ENCODE assay signal across 1 cellular context in genomic region chr13:44577236-44578063, GRCh38.
TF ChIP-seq lines count a peak whose summit lies in the region.

No MANE protein-coding gene starts in this region.

TF ChIP-seq in HepG2, 621 proteins besides CTCF, POLR2A, EP300 and RAD21 (continued from another document and continues in another):
- TF ChIP-seq ZNF598 (CRISPR knock-in tag; IDR thresholded peaks at IDR 0.05; ENCODE audit: borderline replicate concordance) (peak; percentile 32; the same call in 1 of the 2 replicates), SMARCC2 (IDR thresholded peaks at IDR 0.05) (no peak), ZNF766 (CRISPR knock-in tag; IDR thresholded peaks at IDR 0.05; ENCODE audit: borderline replicate concordance) (no peak), ZBTB8A (CRISPR knock-in tag; IDR thresholded peaks at IDR 0.05; ENCODE audit: borderline replicate concordance, low read depth) (no peak), STAT5B (CRISPR knock-in tag; IDR thresholded peaks at IDR 0.05) (no peak), NCOA5 (CRISPR knock-in tag; IDR thresholded peaks at IDR 0.05) (no peak), HNRNPLL (IDR thresholded peaks at IDR 0.05; ENCODE audit: low read depth, low read length, poor library complexity, severe bottlenecking) (peak; percentile 54), TAF1 (CRISPR knock-in tag; IDR thresholded peaks at IDR 0.05) (peak; percentile 52), ZNF274 (CRISPR knock-in tag; IDR thresholded peaks at IDR 0.05) (0 out of 2 replicates have a peak, but pooled peaks have one; percentile 37), EED (CRISPR knock-in tag; IDR thresholded peaks at IDR 0.05) (peak; percentile 69; the same call in 1 of the 2 replicates), MED8 (CRISPR knock-in tag; IDR thresholded peaks at IDR 0.05; ENCODE audit: insufficient replicate concordance) (no peak), ZNF569 (CRISPR knock-in tag; IDR thresholded peaks at IDR 0.05; ENCODE audit: borderline replicate concordance) (no peak), CREBL2 (CRISPR knock-in tag; IDR thresholded peaks at IDR 0.05; ENCODE audit: borderline replicate concordance) (no peak), MIER3 (CRISPR knock-in tag; IDR thresholded peaks at IDR 0.05; ENCODE audit: borderline replicate concordance) (0 out of 2 replicates have a peak, but pooled peaks have one; percentile 10), SP5 (CRISPR knock-in tag; IDR thresholded peaks at IDR 0.05; ENCODE audit: borderline replicate concordance, low read depth) (no peak; the same call in 1 of the 2 replicates), CBX5 (CRISPR knock-in tag; IDR thresholded peaks at IDR 0.05; ENCODE audit: borderline replicate concordance) (no peak), ZNF547 (CRISPR knock-in tag; IDR thresholded peaks at IDR 0.05) (0 out of 2 replicates have a peak, but pooled peaks have one; percentile 30), ZNF451 (CRISPR knock-in tag; IDR thresholded peaks at IDR 0.05) (peak; percentile 35; the same call in 1 of the 2 replicates), ONECUT2 (CRISPR knock-in tag; IDR thresholded peaks at IDR 0.05) (no peak), TAF15 (IDR thresholded peaks at IDR 0.05; ENCODE audit: low read depth, low read length, poor library complexity, severe bottlenecking) (no peak), MTF2 (CRISPR knock-in tag; IDR thresholded peaks at IDR 0.05; ENCODE audit: borderline replicate concordance) (no peak), ZNF510 (CRISPR knock-in tag; IDR thresholded peaks at IDR 0.05; ENCODE audit: low read depth) (no peak), SAP130 (CRISPR knock-in tag; IDR thresholded peaks at IDR 0.05; ENCODE audit: low read depth) (peak; percentile 35; the same call in 1 of the 2 replicates), TP53 (CRISPR knock-in tag; conservative IDR thresholded peaks at IDR 0.05) (no peak), POLR2AphosphoS5 (IDR thresholded peaks at IDR 0.05; ENCODE audit: low read depth, low read length) (peak; percentile 55), MEIS1 (CRISPR knock-in tag; IDR thresholded peaks at IDR 0.05; ENCODE audit: borderline replicate concordance) (peak; percentile 63; the same call in 1 of the 2 replicates), CENPT (CRISPR knock-in tag; IDR thresholded peaks at IDR 0.05; ENCODE audit: low read depth) (no peak), SKIL (CRISPR knock-in tag; IDR thresholded peaks at IDR 0.05; ENCODE audit: borderline replicate concordance) (peak; percentile 36; the same call in 1 of the 2 replicates), GATAD1 (CRISPR knock-in tag; IDR thresholded peaks at IDR 0.05) (0 out of 2 replicates have a peak, but pooled peaks have one; percentile 34), SUZ12 (IDR thresholded peaks at IDR 0.05; ENCODE audit: low read depth, low read length) (no peak), ZNF784 (CRISPR knock-in tag; IDR thresholded peaks at IDR 0.05; ENCODE audit: borderline replicate concordance) (peak; percentile 43; the same call in 1 of the 2 replicates), CENPBD1 (CRISPR knock-in tag; IDR thresholded peaks at IDR 0.05; ENCODE audit: borderline replicate concordance, low read depth) (no peak), GFI1 (CRISPR knock-in tag; IDR thresholded peaks at IDR 0.05; ENCODE audit: borderline replicate concordance) (0 out of 2 replicates have a peak, but pooled peaks have one; percentile 31), ZNF776 (CRISPR knock-in tag; IDR thresholded peaks at IDR 0.05) (no peak), ZNF878 (CRISPR knock-in tag; IDR thresholded peaks at IDR 0.05) (no peak), ZBTB25 (CRISPR knock-in tag; IDR thresholded peaks at IDR 0.05) (peak; percentile 8; the same call in 1 of the 2 replicates)
- TF ChIP-seq, protein P1, sequence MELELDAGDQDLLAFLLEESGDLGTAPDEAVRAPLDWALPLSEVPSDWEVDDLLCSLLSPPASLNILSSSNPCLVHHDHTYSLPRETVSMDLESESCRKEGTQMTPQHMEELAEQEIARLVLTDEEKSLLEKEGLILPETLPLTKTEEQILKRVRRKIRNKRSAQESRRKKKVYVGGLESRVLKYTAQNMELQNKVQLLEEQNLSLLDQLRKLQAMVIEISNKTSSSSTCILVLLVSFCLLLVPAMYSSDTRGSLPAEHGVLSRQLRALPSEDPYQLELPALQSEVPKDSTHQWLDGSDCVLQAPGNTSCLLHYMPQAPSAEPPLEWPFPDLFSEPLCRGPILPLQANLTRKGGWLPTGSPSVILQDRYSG (CRISPR knock-in tag; IDR thresholded peaks at IDR 0.05): peak; percentile 84; the same call in 1 of the 2 replicates
- TF ChIP-seq, protein P2, sequence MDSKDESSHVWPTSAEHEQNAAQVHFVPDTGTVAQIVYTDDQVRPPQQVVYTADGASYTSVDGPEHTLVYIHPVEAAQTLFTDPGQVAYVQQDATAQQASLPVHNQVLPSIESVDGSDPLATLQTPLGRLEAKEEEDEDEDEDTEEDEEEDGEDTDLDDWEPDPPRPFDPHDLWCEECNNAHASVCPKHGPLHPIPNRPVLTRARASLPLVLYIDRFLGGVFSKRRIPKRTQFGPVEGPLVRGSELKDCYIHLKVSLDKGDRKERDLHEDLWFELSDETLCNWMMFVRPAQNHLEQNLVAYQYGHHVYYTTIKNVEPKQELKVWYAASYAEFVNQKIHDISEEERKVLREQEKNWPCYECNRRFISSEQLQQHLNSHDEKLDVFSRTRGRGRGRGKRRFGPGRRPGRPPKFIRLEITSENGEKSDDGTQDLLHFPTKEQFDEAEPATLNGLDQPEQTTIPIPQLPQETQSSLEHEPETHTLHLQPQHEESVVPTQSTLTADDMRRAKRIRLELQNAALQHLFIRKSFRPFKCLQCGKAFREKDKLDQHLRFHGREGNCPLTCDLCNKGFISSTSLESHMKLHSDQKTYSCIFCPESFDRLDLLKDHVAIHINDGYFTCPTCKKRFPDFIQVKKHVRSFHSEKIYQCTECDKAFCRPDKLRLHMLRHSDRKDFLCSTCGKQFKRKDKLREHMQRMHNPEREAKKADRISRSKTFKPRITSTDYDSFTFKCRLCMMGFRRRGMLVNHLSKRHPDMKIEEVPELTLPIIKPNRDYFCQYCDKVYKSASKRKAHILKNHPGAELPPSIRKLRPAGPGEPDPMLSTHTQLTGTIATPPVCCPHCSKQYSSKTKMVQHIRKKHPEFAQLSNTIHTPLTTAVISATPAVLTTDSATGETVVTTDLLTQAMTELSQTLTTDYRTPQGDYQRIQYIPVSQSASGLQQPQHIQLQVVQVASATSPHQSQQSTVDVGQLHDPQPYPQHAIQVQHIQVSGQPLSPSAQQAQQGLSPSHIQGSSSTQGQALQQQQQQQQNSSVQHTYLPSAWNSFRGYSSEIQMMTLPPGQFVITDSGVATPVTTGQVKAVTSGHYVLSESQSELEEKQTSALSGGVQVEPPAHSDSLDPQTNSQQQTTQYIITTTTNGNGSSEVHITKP (CRISPR knock-in tag; IDR thresholded peaks at IDR 0.05; ENCODE audit: low read depth): no peak
- TF ChIP-seq, protein P3, sequence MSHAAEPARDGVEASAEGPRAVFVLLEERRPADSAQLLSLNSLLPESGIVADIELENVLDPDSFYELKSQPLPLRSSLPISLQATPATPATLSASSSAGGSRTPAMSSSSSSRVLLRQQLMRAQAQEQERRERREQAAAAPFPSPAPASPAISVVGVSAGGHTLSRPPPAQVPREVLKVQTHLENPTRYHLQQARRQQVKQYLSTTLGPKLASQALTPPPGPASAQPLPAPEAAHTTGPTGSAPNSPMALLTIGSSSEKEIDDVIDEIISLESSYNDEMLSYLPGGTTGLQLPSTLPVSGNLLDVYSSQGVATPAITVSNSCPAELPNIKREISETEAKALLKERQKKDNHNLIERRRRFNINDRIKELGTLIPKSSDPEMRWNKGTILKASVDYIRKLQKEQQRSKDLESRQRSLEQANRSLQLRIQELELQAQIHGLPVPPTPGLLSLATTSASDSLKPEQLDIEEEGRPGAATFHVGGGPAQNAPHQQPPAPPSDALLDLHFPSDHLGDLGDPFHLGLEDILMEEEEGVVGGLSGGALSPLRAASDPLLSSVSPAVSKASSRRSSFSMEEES (CRISPR knock-in tag; IDR thresholded peaks at IDR 0.05): peak; percentile 16; the same call in 1 of the 2 replicates
- TF ChIP-seq, protein P4, sequence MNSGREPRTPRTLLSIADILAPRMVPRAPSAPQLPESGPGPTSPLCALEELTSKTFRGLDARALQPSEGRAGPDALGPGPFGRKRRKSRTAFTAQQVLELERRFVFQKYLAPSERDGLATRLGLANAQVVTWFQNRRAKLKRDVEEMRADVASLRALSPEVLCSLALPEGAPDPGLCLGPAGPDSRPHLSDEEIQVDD (CRISPR knock-in tag; IDR thresholded peaks at IDR 0.05; ENCODE audit: borderline replicate concordance): no peak
- TF ChIP-seq, protein P5, sequence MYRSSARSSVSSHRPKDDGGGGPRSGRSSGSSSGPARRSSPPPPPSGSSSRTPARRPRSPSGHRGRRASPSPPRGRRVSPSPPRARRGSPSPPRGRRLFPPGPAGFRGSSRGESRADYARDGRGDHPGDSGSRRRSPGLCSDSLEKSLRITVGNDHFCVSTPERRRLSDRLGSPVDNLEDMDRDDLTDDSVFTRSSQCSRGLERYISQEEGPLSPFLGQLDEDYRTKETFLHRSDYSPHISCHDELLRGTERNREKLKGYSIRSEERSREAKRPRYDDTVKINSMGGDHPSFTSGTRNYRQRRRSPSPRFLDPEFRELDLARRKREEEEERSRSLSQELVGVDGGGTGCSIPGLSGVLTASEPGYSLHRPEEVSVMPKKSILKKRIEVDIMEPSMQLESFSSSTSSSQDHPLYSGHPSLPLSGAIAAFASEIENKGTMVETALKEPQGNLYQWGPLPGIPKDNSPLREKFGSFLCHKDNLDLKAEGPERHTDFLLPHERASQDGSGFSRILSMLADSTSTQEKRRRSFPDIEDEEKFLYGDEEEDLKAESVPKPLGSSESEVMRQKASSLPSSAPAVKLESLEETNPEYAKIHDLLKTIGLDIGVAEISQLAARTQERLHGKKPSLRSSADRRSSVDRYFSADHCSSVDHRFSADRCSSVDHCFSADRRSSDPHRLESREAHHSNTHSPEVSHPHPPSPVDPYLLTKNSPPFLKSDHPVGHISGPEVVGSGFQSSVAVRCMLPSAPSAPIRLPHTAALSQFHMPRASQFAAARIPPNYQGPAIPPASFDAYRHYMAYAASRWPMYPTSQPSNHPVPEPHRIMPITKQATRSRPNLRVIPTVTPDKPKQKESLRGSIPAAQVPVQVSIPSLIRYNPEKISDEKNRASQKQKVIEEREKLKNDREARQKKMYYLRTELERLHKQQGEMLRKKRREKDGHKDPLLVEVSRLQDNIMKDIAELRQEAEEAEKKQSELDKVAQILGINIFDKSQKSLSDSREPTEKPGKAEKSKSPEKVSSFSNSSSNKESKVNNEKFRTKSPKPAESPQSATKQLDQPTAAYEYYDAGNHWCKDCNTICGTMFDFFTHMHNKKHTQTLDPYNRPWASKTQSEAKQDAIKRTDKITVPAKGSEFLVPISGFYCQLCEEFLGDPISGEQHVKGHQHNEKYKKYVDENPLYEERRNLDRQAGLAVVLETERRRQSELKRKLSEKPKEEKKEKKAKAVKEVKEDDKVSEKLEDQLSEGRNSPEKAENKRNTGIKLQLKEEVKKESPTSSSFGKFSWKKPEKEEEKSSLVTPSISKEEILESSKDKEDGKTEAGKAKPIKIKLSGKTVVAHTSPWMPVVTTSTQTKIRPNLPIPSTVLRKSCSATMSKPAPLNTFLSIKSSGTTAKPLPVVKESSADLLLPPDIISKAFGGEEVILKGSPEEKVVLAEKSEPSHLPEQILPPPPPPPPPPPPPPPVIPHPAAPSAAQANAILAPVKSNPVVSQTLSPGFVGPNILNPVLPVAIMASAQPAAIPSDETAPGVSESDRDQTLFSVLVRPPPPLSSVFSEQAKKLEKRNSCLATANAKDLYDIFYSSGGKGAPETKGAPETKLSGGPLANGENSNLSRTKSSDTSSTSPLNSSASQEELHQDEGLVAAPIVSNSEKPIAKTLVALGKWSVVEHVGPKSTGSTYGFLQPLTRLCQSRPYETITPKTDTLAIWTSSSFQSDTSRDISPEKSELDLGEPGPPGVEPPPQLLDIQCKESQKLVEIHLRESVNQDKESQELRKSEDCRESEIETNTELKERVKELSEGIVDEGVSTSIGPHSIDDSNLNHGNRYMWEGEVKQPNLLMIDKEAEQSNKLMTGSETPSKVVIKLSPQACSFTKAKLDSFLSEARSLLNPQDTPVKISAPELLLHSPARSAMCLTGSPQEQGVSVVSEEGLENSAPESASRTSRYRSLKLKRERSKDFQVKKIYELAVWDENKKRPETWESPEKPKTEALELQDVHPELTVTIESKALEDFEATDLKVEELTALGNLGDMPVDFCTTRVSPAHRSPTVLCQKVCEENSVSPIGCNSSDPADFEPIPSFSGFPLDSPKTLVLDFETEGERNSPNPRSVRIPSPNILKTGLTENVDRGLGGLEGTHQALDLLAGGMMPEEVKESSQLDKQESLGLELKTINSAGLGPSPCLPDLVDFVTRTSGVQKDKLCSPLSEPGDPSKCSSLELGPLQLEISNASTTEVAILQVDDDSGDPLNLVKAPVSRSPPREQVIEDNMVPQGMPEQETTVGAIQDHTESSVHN (CRISPR knock-in tag; IDR thresholded peaks at IDR 0.05): no peak
